In genomic region chr19:40486017-40486416, GRCh38 we compare ENCODE assay signal across 25 cellular contexts. TPM values are rescaled to one million over a fixed set of nuclear protein-coding genes. Genes with fewer than 3 reads are reported as not detected.
"Had no signal": no experiment of that assay in that cellular context is flagged by ENCODE, and none has a peak within 500 bp of the region (broad histone marks: within the 10 kb centered on the region; RNA-seq: fewer than 3 reads in every experiment).

No MANE protein-coding gene starts in this region.

- H3K9me3 Mint-ChIP-seq: mesothelial cell of epicardium had no signal

- H3K27ac ChIP-seq: coronary artery, dorsolateral prefrontal cortex, esophagus muscularis mucosa, foreskin keratinocyte, gastroesophageal sphincter, heart left ventricle, hepatocyte, left lung, lower lobe of right lung had no signal

- H3K27ac Mint-ChIP-seq: immature natural killer cell, mesothelial cell of epicardium, naive B cell had no signal

- H3K4me3 ChIP-seq: coronary artery, dorsolateral prefrontal cortex, esophagus muscularis mucosa, gastroesophageal sphincter, heart left ventricle, hepatocyte, left lung, lower lobe of right lung, mucosa of descending colon had no signal

- H3K4me3 Mint-ChIP-seq: immature natural killer cell, mesothelial cell of epicardium had no signal

- ATAC-seq: foreskin keratinocyte, gastroesophageal sphincter, heart left ventricle, left cardiac atrium, left lung, left ventricle myocardium superior, lower lobe of right lung, mucosa of descending colon had no signal

- H3K36me3 Mint-ChIP-seq: mesothelial cell of epicardium had no signal

- FAIRE-seq: colon, endothelial cell of umbilical vein, frontal cortex had no signal

- H3K4me1 Mint-ChIP-seq: mesothelial cell of epicardium had no signal

- H3K9me3 ChIP-seq: esophagus muscularis mucosa, gastroesophageal sphincter, heart left ventricle, left lung, lower lobe of right lung, mucosa of descending colon had no signal

- H3K4me1 ChIP-seq: foreskin keratinocyte, heart left ventricle, left lung, lower lobe of right lung had no signal

- DNase-seq: dermis blood vessel endothelial cell; dorsolateral prefrontal cortex; effector CD4-positive, alpha-beta T cell; effector memory CD4-positive, alpha-beta T cell; foreskin keratinocyte; heart left ventricle; hypothalamus; immature natural killer cell; islet precursor cell; left cardiac atrium; left lung; left ventricle myocardium superior; lower lobe of right lung; mesenchymal stem cell; mucosa of descending colon; naive B cell had no signal

- H3K36me3 ChIP-seq: esophagus muscularis mucosa, gastroesophageal sphincter, heart left ventricle, left lung, lower lobe of right lung had no signal

RNA-seq across cellular contexts. Expression of gene SPTBN4, which starts 19.2 kb away (rescaled TPM):
- total RNA-seq: endothelial cell of umbilical vein, lung microvascular endothelial cell had no signal
